12 cellular contexts compared by ENCODE assay signal in genomic region chr21:35045539-35046222, GRCh38. TPM values are rescaled to one million over a fixed set of nuclear protein-coding genes. Genes with fewer than 3 reads are reported as not detected.
A peak's percentile ranks its signal among the peaks of the same experiment; 100 is the strongest.
DNase-seq lines count a peak whose midpoint lies in the region; ATAC-seq and TF ChIP-seq lines count a peak whose summit lies in the region.
"Had no signal": no experiment of that assay in that cellular context is flagged by ENCODE, and none has a peak within 500 bp of the region (broad histone marks: within the 10 kb centered on the region; RNA-seq: fewer than 3 reads in every experiment).

No MANE protein-coding gene starts in this region.

- no peak for TF ChIP-seq CTCF in upper lobe of left lung (IDR thresholded peaks at IDR 0.05)
- TF ChIP-seq CTCF in Calu3 (IDR thresholded peaks at IDR 0.05; ENCODE audit: unreplicated experiment), result no peak

- no peaks in the 10 kb centered on the region for H3K36me3 ChIP-seq in upper lobe of left lung

- peak overlapping the region; percentile 82 for H3K4me3 Mint-ChIP-seq in activated CD8-positive, alpha-beta T cell treated with anti-CD3 and anti-CD28 coated beads, Interleukin-2, amount 10 ng/mL, durations not matched to agents 7 days and 5 days
- peak overlapping the region; percentile 92 to 99 (median 96) for H3K4me3 Mint-ChIP-seq in immature natural killer cell
- no peak overlapping the region for H3K4me3 Mint-ChIP-seq in Calu3 (ENCODE audit: low read depth, unreplicated experiment)
- H3K4me3 Mint-ChIP-seq: endodermal cell had no signal

- H3K9me3 Mint-ChIP-seq in activated CD8-positive, alpha-beta T cell treated with anti-CD3 and anti-CD28 coated beads, Interleukin-2, amount 10 ng/mL, durations not matched to agents 7 days and 5 days (ENCODE audit: insufficient read depth), result no peaks in the 10 kb centered on the region
- peaks cover 0 to 6% (median 2%) of the 10 kb centered on the region in 6 donors for H3K9me3 Mint-ChIP-seq in immature natural killer cell
- no peaks in the 10 kb centered on the region for H3K9me3 Mint-ChIP-seq in Calu3 (ENCODE audit: low read depth, unreplicated experiment)
- H3K9me3 Mint-ChIP-seq: endodermal cell had no signal

- peak overlapping the region in 1 of 4 donors; percentile 43 for H3K4me3 ChIP-seq in upper lobe of left lung
- H3K4me3 ChIP-seq: hepatocyte had no signal

- WGBS in upper lobe of left lung, 2 donors, result 66 to 71% methylated on average over 16 of the region's 16 CpGs

- H3K27me3 ChIP-seq in upper lobe of left lung, result no peaks in the 10 kb centered on the region
- H3K27me3 ChIP-seq: hepatocyte had no signal

- no peaks in the 10 kb centered on the region for H3K9me3 ChIP-seq in upper lobe of left lung

- POLR2A ChIA-PET in activated CD8-positive, alpha-beta T cell treated with anti-CD3 and anti-CD28 coated beads, Interleukin-2, amount 10 ng/mL, durations not matched to agents 7 days and 5 days (lab: Charles Lee), result interaction anchor here (1.4 to 6.1 kb wide), 6 partner anchors 8 to 72 kb away, joined by 4 to 56 read pairs (median 8); no protein-coding TSS in a partner anchor

- peaks cover 13% of the 10 kb centered on the region for H3K36me3 Mint-ChIP-seq in activated CD8-positive, alpha-beta T cell treated with anti-CD3 and anti-CD28 coated beads, Interleukin-2, amount 10 ng/mL, durations not matched to agents 7 days and 5 days (ENCODE audit: low read depth)
- peaks cover 6 to 13% (median 10%) of the 10 kb centered on the region in 3 donors for H3K36me3 Mint-ChIP-seq in immature natural killer cell
- peaks cover 32% of the 10 kb centered on the region for H3K36me3 Mint-ChIP-seq in Calu3 (ENCODE audit: insufficient read depth, unreplicated experiment)

- DNase-seq in stimulated activated CD4-positive, alpha-beta T cell treated with anti-CD3 and anti-CD28 coated beads, Interleukin-15, amount 100 ng/mL, for 24 hours, result peak; percentile 53
- DNase-seq in stimulated activated CD4-positive, alpha-beta T cell treated with anti-CD3 and anti-CD28 coated beads, Interleukin-2, amount 100 ng/mL, for 48 hours, result no peak
- peak; percentile 65 for DNase-seq in activated CD8-positive, alpha-beta T cell treated with anti-CD3 and anti-CD28 coated beads, Interleukin-2, amount 10 ng/mL, durations not matched to agents 7 days and 5 days
- DNase-seq in immature natural killer cell, result peak; percentile 74 to 77 (median 77)
- no peak for DNase-seq in upper lobe of left lung
- no peak for DNase-seq in Calu3
- no peak for DNase-seq in RPMI8226
- DNase-seq: endodermal cell, NCI-H446 treated with DMSO at 0.1 percent for 48 hours had no signal

- TF ChIP-seq POLR2A in upper lobe of left lung (IDR thresholded peaks at IDR 0.05), result no peak

- H3K27ac ChIP-seq in upper lobe of left lung, result peak overlapping the region; percentile 73 to 86 (median 84)
- H3K27ac ChIP-seq: hepatocyte had no signal

- TF ChIP-seq EP300 in upper lobe of left lung (IDR thresholded peaks at IDR 0.05), result no peak

- H3K27ac Mint-ChIP-seq in activated CD8-positive, alpha-beta T cell treated with anti-CD3 and anti-CD28 coated beads, Interleukin-2, amount 10 ng/mL, durations not matched to agents 7 days and 5 days, result peak overlapping the region; percentile 90
- H3K27ac Mint-ChIP-seq in immature natural killer cell (peak overlapping the region; percentile 95 to 100 (median 99)), Calu3 (ENCODE audit: unreplicated experiment) (no peak overlapping the region)
- H3K27ac Mint-ChIP-seq: endodermal cell had no signal

- ATAC-seq in activated CD8-positive, alpha-beta T cell treated with anti-CD3 and anti-CD28 coated beads, Interleukin-2, amount 10 ng/mL, durations not matched to agents 7 days and 5 days, result peak; percentile 17
- no peak for ATAC-seq in upper lobe of left lung (ENCODE audit: low FRiP score in 2 of 2)
- no peak for ATAC-seq in HG02973 (IDR thresholded peaks at IDR 0.05; ENCODE audit: unreplicated experiment)
- ATAC-seq: SK-N-SH treated with all-trans-retinoic acid at 6 μM for 48 hours had no signal

- peaks cover 17% of the 10 kb centered on the region for H3K27me3 Mint-ChIP-seq in activated CD8-positive, alpha-beta T cell treated with anti-CD3 and anti-CD28 coated beads, Interleukin-2, amount 10 ng/mL, durations not matched to agents 7 days and 5 days (ENCODE audit: low read depth)
- peaks cover 30 to 55% (median 53%) of the 10 kb centered on the region in 3 donors for H3K27me3 Mint-ChIP-seq in immature natural killer cell (ENCODE audit: low read depth in 3 of 3)
- no peaks in the 10 kb centered on the region for H3K27me3 Mint-ChIP-seq in Calu3 (ENCODE audit: unreplicated experiment)

- no TSS peak for BruUV-seq in Calu3 (replicated peaks; lab: Mats Ljungman, UMichigan)

- H3K4me1 Mint-ChIP-seq in activated CD8-positive, alpha-beta T cell treated with anti-CD3 and anti-CD28 coated beads, Interleukin-2, amount 10 ng/mL, durations not matched to agents 7 days and 5 days (ENCODE audit: low read depth), result peaks cover 98% of the 10 kb centered on the region
- H3K4me1 Mint-ChIP-seq in immature natural killer cell (peaks cover 90 to 95% of the 10 kb centered on the region in 2 donors), Calu3 (ENCODE audit: low read depth, unreplicated experiment) (peaks cover 45% of the 10 kb centered on the region)

- intact Hi-C loops in Calu3 (cut with micrococcal nuclease; ENCODE audit: unreplicated experiment), result loop anchor here (2.0 to 10.0 kb wide), 2 partner anchors 153 to 209 kb away; no protein-coding TSS in a partner anchor

- CTCF ChIA-PET in activated CD8-positive, alpha-beta T cell treated with anti-CD3 and anti-CD28 coated beads, Interleukin-2, amount 10 ng/mL, durations not matched to agents 7 days and 5 days (lab: Charles Lee), result interaction anchor here (2.2 to 7.9 kb wide), 5 partner anchors 19 to 156 kb away, joined by 4 to 106 read pairs (median 23); no protein-coding TSS in a partner anchor
- CTCF ChIA-PET in Calu3 (lab: Charles Lee), result no interaction called here

- peaks cover 18 to 34% (median 21%) of the 10 kb centered on the region in 4 donors for H3K4me1 ChIP-seq in upper lobe of left lung

RNA-seq across cellular contexts. Expression of gene RUNX1, which starts 3.4 kb away (rescaled TPM):
- total RNA-seq in activated CD8-positive, alpha-beta T cell treated with anti-CD3 and anti-CD28 coated beads, Interleukin-2, amount 10 ng/mL, durations not matched to agents 7 days and 5 days, result 10 to 100 TPM; 10.4 to 10.6 TPM
- 10 to 100 TPM in 2 of 3 donors, 1 to 10 TPM in 1; 6.2 to 25.2 (median 10.6) TPM for polyA plus RNA-seq in immature natural killer cell
- total RNA-seq in upper lobe of left lung (100 to 1,000 TPM in 3 of 6 donors, 10 to 100 TPM in 3; 62.2 to 252 (median 98.2) TPM), Calu3 (2022) (61.1 and 95.4 TPM in 2 replicates)

Comparison
In these comparisons a context has a peak if more than half of its experiments do, and no peak if none do; other contexts are left out.
1. DNase-seq: peak in stimulated activated CD4-positive, alpha-beta T cell treated with anti-CD3 and anti-CD28 coated beads, Interleukin-15, amount 100 ng/mL, for 24 hours (single experiment), activated CD8-positive, alpha-beta T cell treated with anti-CD3 and anti-CD28 coated beads, Interleukin-2, amount 10 ng/mL, durations not matched to agents 7 days and 5 days (single experiment) and immature natural killer cell (3 of 3); none in stimulated activated CD4-positive, alpha-beta T cell treated with anti-CD3 and anti-CD28 coated beads, Interleukin-2, amount 100 ng/mL, for 48 hours (0 of 2), upper lobe of left lung (0 of 2), Calu3 (single experiment) and RPMI8226 (single experiment).